15 cellular contexts compared by ENCODE assay signal in genomic region chr10:95605163-95605562, GRCh38. TPM values are rescaled to one million over a fixed set of nuclear protein-coding genes. Genes with fewer than 3 reads are reported as not detected.
A peak's percentile ranks its signal among the peaks of the same experiment; 100 is the strongest.
DNase-seq lines count a peak whose midpoint lies in the region; ATAC-seq, FAIRE-seq and TF ChIP-seq lines count a peak whose summit lies in the region.
"Had no signal": no experiment of that assay in that cellular context is flagged by ENCODE, and none has a peak within 500 bp of the region (broad histone marks: within the 10 kb centered on the region; RNA-seq: fewer than 3 reads in every experiment).

No MANE protein-coding gene starts in this region.

- no peak for TF ChIP-seq RAD21 in GM12878 (IDR thresholded peaks at IDR 0.05; ENCODE audit: insufficient read depth, low read depth, low read length)

- H3K9me3 ChIP-seq in GM12878 (replicated peaks; ENCODE audit: control insufficient read depth, insufficient read depth, low read length) (no peaks in the 10 kb centered on the region), right atrium auricular region (no peaks in the 10 kb centered on the region), psoas muscle (no peaks in the 10 kb centered on the region), testis (no peaks in the 10 kb centered on the region)

- H3K9ac ChIP-seq in GM12878 (ENCODE audit: control insufficient read depth, insufficient read depth, low read length): no peak overlapping the region

- ATAC-seq in GM12878 (no peak), psoas muscle (no peak), HG02885 (IDR thresholded peaks at IDR 0.05; ENCODE audit: poor library complexity, unreplicated experiment) (no peak), HG03139 (IDR thresholded peaks at IDR 0.05; ENCODE audit: unreplicated experiment) (no peak)

- no peaks in the 10 kb centered on the region for H4K20me1 ChIP-seq in GM12878 (ENCODE audit: control insufficient read depth, insufficient read depth)

- POLR2A ChIA-PET in GM12878 (lab: Charles Lee): interaction anchor here (1.5 kb wide), 1 partner anchor 9 kb away, joined by 4 read pairs; no protein-coding TSS in a partner anchor

- no peak overlapping the region for H3K4me2 ChIP-seq in GM12878 (ENCODE audit: control insufficient read depth, insufficient read depth)
- H3K4me2 ChIP-seq: PC-9 had no signal

- H3K27me3 ChIP-seq in GM12878 (replicated peaks in 1 of 2; ENCODE audit: control insufficient read depth in 2 of 2, insufficient read depth in 2 of 2, low read length in 1 of 2) (no peaks in the 10 kb centered on the region), right atrium auricular region (no peaks in the 10 kb centered on the region), psoas muscle (ENCODE audit: insufficient read depth in 3 of 3, low read length in 2 of 3) (no peaks in the 10 kb centered on the region), testis (no peaks in the 10 kb centered on the region)

- 83% methylated on average over 3 of the region's 3 CpGs for WGBS in GM12878 (ENCODE audit: insufficient coverage, insufficient replicate concordance, low lambda C conversion rate, missing lambda C conversion rate)
- WGBS in psoas muscle, 3 donors: 80 to 93% (median 83%) methylated on average over 3 of the region's 3 CpGs
- WGBS in testis, 2 donors: 75 to 95% methylated on average over 3 of the region's 3 CpGs

- TF ChIP-seq EP300 in GM12878 (IDR thresholded peaks at IDR 0.05; ENCODE audit: borderline replicate concordance in 1 of 2, control insufficient read depth in 1 of 2, low read depth in 2 of 2, low read length in 2 of 2): no peak

- DNase-seq in AG20443 (ENCODE audit: low spot score) (peak; percentile 29), GM12878 (ENCODE audit: low read depth, low spot score) (no peak), right atrium auricular region (ENCODE audit: low spot score) (peak; percentile 76), psoas muscle (no peak), cerebellar cortex (ENCODE audit: low spot score) (no peak), testis (no peak)
- DNase-seq: activated CD4-positive, alpha-beta memory T cell treated with anti-CD3 and anti-CD28 coated beads, Interleukin-2, amount 10 ng/mL, durations not matched to agents 7 days and 5 days; amygdala; COR-L47; GF-D8; NCI-H187 treated with DMSO at 0.1 percent for 48 hours; NCI-H526; PC-9 had no signal

- H3K79me2 ChIP-seq in GM12878 (ENCODE audit: control insufficient read depth, insufficient read depth, low read length): no peaks in the 10 kb centered on the region

- TF ChIP-seq CTCF in GM12878 (IDR thresholded peaks at IDR 0.05 in 2 of 3, conservative IDR thresholded peaks at IDR 0.05 in 1 of 3; ENCODE audit: control insufficient read depth in 2 of 3, extremely low read depth in 1 of 3, insufficient read depth in 1 of 3, low read depth in 3 of 3, low read length in 3 of 3): no peak
- TF ChIP-seq CTCF in right atrium auricular region (IDR thresholded peaks at IDR 0.05): no peak
- TF ChIP-seq CTCF in psoas muscle (IDR thresholded peaks at IDR 0.05): no peak
- no peak for TF ChIP-seq CTCF in testis (IDR thresholded peaks at IDR 0.05)

- TF ChIP-seq POLR2A in GM12878 (IDR thresholded peaks at IDR 0.05; ENCODE audit: low read depth, low read length) (peak; percentile 44; the same call in 1 of the 2 replicates), testis (IDR thresholded peaks at IDR 0.05) (no peak)

- FAIRE-seq in GM12878 (lab: Jason Lieb, UNC): no peak

- no peak overlapping the region for H3K4me3 ChIP-seq in GM12878
- no peak overlapping the region for H3K4me3 ChIP-seq in right atrium auricular region
- no peak overlapping the region for H3K4me3 ChIP-seq in psoas muscle
- H3K4me3 ChIP-seq in testis: no peak overlapping the region
- H3K4me3 ChIP-seq: PC-9 had no signal

- BruUV-seq in GM12878 (replicated peaks; lab: Mats Ljungman, UMichigan): no TSS peak

- H3K27ac ChIP-seq in GM12878 (ENCODE audit: control insufficient read depth, insufficient read depth) (no peak overlapping the region), right atrium auricular region (peak overlapping the region; percentile 59 to 94), psoas muscle (peak overlapping the region; percentile 36), testis (no peak overlapping the region)
- H3K27ac ChIP-seq: PC-9 had no signal

- H3K4me1 ChIP-seq in GM12878 (ENCODE audit: control insufficient read depth, insufficient read depth, low read length): no peaks in the 10 kb centered on the region
- peaks cover 0 to 31% of the 10 kb centered on the region in 2 donors for H3K4me1 ChIP-seq in right atrium auricular region
- peaks cover 8% of the 10 kb centered on the region for H3K4me1 ChIP-seq in psoas muscle
- no peaks in the 10 kb centered on the region for H3K4me1 ChIP-seq in testis

- SMC1A ChIA-PET in GM12878 (lab: Charles Lee; ENCODE audit: uncharacterized antibody, unreplicated experiment): interaction anchor here (0.7 to 3.2 kb wide), 5 partner anchors 10 to 231 kb away, joined by 4 to 24 read pairs (median 9); no protein-coding TSS in a partner anchor

- no peak overlapping the region for H2AFZ ChIP-seq in GM12878 (ENCODE audit: control insufficient read depth, low read depth, low read length)
- H2AFZ ChIP-seq: PC-9 had no signal

- RAD21 ChIA-PET in GM12878 (lab: Charles Lee; ENCODE audit: unreplicated experiment): interaction anchor here (0.5 to 8.6 kb wide), 3 partner anchors 175 to 235 kb away, joined by 4 to 84 read pairs (median 13); no protein-coding TSS in a partner anchor

- in situ Hi-C loops in GM12878 (cut with MboI): no loop called here

- intact Hi-C loops in GM12878 (cut with micrococcal nuclease; ENCODE audit: unreplicated experiment): no loop called here
- intact Hi-C loops in psoas muscle (cut with DNase I): no loop called here
- intact Hi-C loops in testis (cut with DNase I; ENCODE audit: low total_unique reads): no loop called here

- H3K36me3 ChIP-seq in GM12878 (ENCODE audit: control insufficient read depth in 2 of 2, insufficient read depth in 2 of 2, low read length in 1 of 2) (peaks cover 8 to 24% of the 10 kb centered on the region in 2 experiments), right atrium auricular region (peaks cover 19% of the 10 kb centered on the region), psoas muscle (ENCODE audit: insufficient read depth in 1 of 2, low read depth in 1 of 2) (peaks cover 2 to 44% of the 10 kb centered on the region in 2 donors), testis (ENCODE audit: low read depth, missing control alignments) (no peaks in the 10 kb centered on the region)

- CTCF ChIA-PET in GM12878 (lab: Yijun Ruan, JAX): interaction anchor here (0.9 to 10.9 kb wide), 8 partner anchors 8 to 302 kb away, joined by 4 to 177 read pairs (median 8); no protein-coding TSS in a partner anchor

TF ChIP-seq in GM12878, 131 proteins besides CTCF, POLR2A, EP300 and RAD21 (continues in another document):
- no peak for TF ChIP-seq RELA (IDR thresholded peaks at IDR 0.05; ENCODE audit: borderline replicate concordance, partially characterized antibody)

RNA-seq across cellular contexts. Expression of gene SORBS1, which starts 44.0 kb away (rescaled TPM):
- 8.2 and 9.4 TPM in 2 replicates for total RNA-seq in GM12878 (2013; cell fraction: nucleolus; rRNA removed)
- 0.44 and 0.56 TPM in 2 replicates for total RNA-seq in GM12878 (2014; rRNA removed)
- 0.45 and 0.46 TPM in 2 replicates for total RNA-seq in GM12878 (2014; rRNA removed; fragmentation: Illumina TruSeq; extraction: Trizol)
- 0.51 and 0.56 TPM in 2 replicates for total RNA-seq in GM12878 (2021)
- polyA plus RNA-seq in GM12878 (2011; ENCODE audit: low read depth): 0.56 TPM
- polyA plus RNA-seq in GM12878 (2011; rRNA removed): 0.66 and 0.75 TPM in 2 replicates
- polyA plus RNA-seq in GM12878 (2011; cell fraction: cytosol; rRNA removed): 0.37 and 0.39 TPM in 2 replicates
- 0.63 and 0.85 TPM in 2 replicates for polyA plus RNA-seq in GM12878 (2011; cell fraction: nucleus; rRNA removed)
- 0.66 and 0.93 TPM in 2 replicates for polyA plus RNA-seq in GM12878 (2012)
- 0.40 and 0.79 TPM in 2 replicates for polyA plus RNA-seq in GM12878 (2014; fragmentation: Illumina TruSeq; extraction: Trizol)
- polyA plus RNA-seq in GM12878 (2014; fragmentation: Nextera tagmentation; extraction: Ambion mirVana): under 1 TPM; 0.13 to 0.37 TPM
- 0.38 and 0.95 TPM in 2 replicates for polyA plus RNA-seq in GM12878 (2014; rRNA removed)
- under 1 TPM; 0.28 to 0.32 TPM for polyA plus RNA-seq in GM12878 (2016; fragmentation: Nextera tagmentation; extraction: Ambion mirVana)
- 0.73 and 1.3 TPM in 2 replicates for polyA minus RNA-seq in GM12878 (2011; rRNA and poly(A)+ RNA removed)
- polyA minus RNA-seq in GM12878 (2011; cell fraction: cytosol; rRNA and poly(A)+ RNA removed): 0.31 TPM in 1 of 2 replicates, not detected in the other
- polyA minus RNA-seq in GM12878 (2011; cell fraction: nucleus; rRNA and poly(A)+ RNA removed): 0.60 and 1.4 TPM in 2 replicates
- total RNA-seq in right atrium auricular region: 100 to 1,000 TPM; 742 to 815 TPM
- 100 to 1,000 TPM in 3 of 4 donors, 10 to 100 TPM in 1; 71.1 to 306 (median 160) TPM for total RNA-seq in psoas muscle
- polyA plus RNA-seq in psoas muscle: 100 to 1,000 TPM in 2 of 3 donors, 10 to 100 TPM in 1; 17.3 to 270 (median 121) TPM
- total RNA-seq in testis: 10 to 100 TPM; 34.4 to 38.8 TPM
- polyA plus RNA-seq in testis (ENCODE audit: insufficient read depth, low read depth, low replicate concordance): 46.6 TPM

RNA-seq across cellular contexts. Expression of gene ALDH18A1, which starts 51.3 kb away (rescaled TPM):
- total RNA-seq in GM12878 (2013; cell fraction: nucleolus; rRNA removed): 38.8 and 40.6 TPM in 2 replicates
- total RNA-seq in GM12878 (2014; rRNA removed) (95.0 and 97.1 TPM in 2 replicates), GM12878 (2014; rRNA removed; fragmentation: Illumina TruSeq; extraction: Trizol) (80.8 and 87.6 TPM in 2 replicates), GM12878 (2021) (118 and 121 TPM in 2 replicates), right atrium auricular region (10 to 100 TPM; 13.7 to 17.6 TPM), psoas muscle (10 to 100 TPM in 1 of 4 donors, 1 to 10 TPM in 3; 5.7 to 18.1 (median 8.7) TPM), testis (10 to 100 TPM; 25.0 to 29.8 TPM)
- 48.4 TPM for polyA plus RNA-seq in GM12878 (2011; ENCODE audit: low read depth)
- polyA plus RNA-seq in GM12878 (2011; rRNA removed) (115 and 118 TPM in 2 replicates), GM12878 (2014; fragmentation: Illumina TruSeq; extraction: Trizol) (104 and 119 TPM in 2 replicates), GM12878 (2014; fragmentation: Nextera tagmentation; extraction: Ambion mirVana) (10 to 100 TPM; 24.3 to 32.8 TPM), GM12878 (2014; rRNA removed) (71.6 and 80.0 TPM in 2 replicates), GM12878 (2016; fragmentation: Nextera tagmentation; extraction: Ambion mirVana) (100 to 1,000 TPM; 107 to 108 TPM), psoas muscle (1 to 10 TPM; 2.4 to 4.5 (median 4.5) TPM), testis (ENCODE audit: insufficient read depth, low read depth, low replicate concordance) (32.5 TPM)
- 90.3 and 97.0 TPM in 2 replicates for polyA plus RNA-seq in GM12878 (2011; cell fraction: cytosol; rRNA removed)
- 267 and 465 TPM in 2 replicates for polyA plus RNA-seq in GM12878 (2011; cell fraction: nucleus; rRNA removed)
- polyA plus RNA-seq in GM12878 (2012): 55.6 and 58.6 TPM in 2 replicates
- 130 and 166 TPM in 2 replicates for polyA minus RNA-seq in GM12878 (2011; rRNA and poly(A)+ RNA removed)
- polyA minus RNA-seq in GM12878 (2011; cell fraction: cytosol; rRNA and poly(A)+ RNA removed): 32.9 and 39.4 TPM in 2 replicates
- polyA minus RNA-seq in GM12878 (2011; cell fraction: nucleus; rRNA and poly(A)+ RNA removed): 70.1 and 92.0 TPM in 2 replicates

Comparison
In these comparisons a context has a peak if more than half of its experiments do, and no peak if none do; other contexts are left out.
1. DNase-seq: peak in AG20443 (single experiment) and right atrium auricular region (single experiment); none in GM12878 (single experiment), psoas muscle (0 of 2), cerebellar cortex (single experiment) and testis (single experiment).
2. H3K27ac ChIP-seq: peak in right atrium auricular region (2 of 2) and psoas muscle (single experiment); none in GM12878 (single experiment) and testis (0 of 2).